ENCODE assay signal across 27 cellular contexts in genomic region chr2:180891360-180891759, GRCh38.
"Had no signal": no experiment of that assay in that cellular context is flagged by ENCODE, and none has a peak within 500 bp of the region (broad histone marks: within the 10 kb centered on the region; RNA-seq: fewer than 3 reads in every experiment).

No MANE protein-coding gene starts in this region.

- H3K36me3 ChIP-seq: stomach, suprapubic skin, thoracic aorta, thyroid gland, tibial artery, tibial nerve, transverse colon, upper lobe of left lung, upper lobe of right lung, uterus, vagina had no signal

- H3K4me3 ChIP-seq: stomach, suprapubic skin, testis, thoracic aorta, thyroid gland, tibial artery, tibial nerve, transverse colon, upper lobe of left lung, upper lobe of right lung, uterus, vagina had no signal

- DNase-seq: stimulated activated CD4-positive, alpha-beta T cell treated with anti-CD3 and anti-CD28 coated beads, Interleukin-2, amount 100 ng/mL, for 48 hours; stimulated activated CD4-positive, alpha-beta T cell treated with anti-CD3 and anti-CD28 coated beads, Interleukin-4, amount 100 ng/mL, for 1 hour; stimulated activated CD4-positive, alpha-beta T cell treated with anti-CD3 and anti-CD28 coated beads, Interleukin-4, amount 100 ng/mL, for 24 hours; stimulated activated CD4-positive, alpha-beta T cell treated with anti-CD3 and anti-CD28 coated beads, Interleukin-4, amount 100 ng/mL, for 4 hours; stimulated activated CD8-positive, alpha-beta memory T cell treated with anti-CD3 and anti-CD28 coated beads, Interleukin-4, amount 100 ng/mL, for 48 hours; stimulated activated naive B cell treated with anti-CD40 and anti-IgM and Interleukin-4, amounts not matched to agents 10 μg/mL and 1 μg/mL and 100 μg/mL, for 72 hours; stimulated activated naive CD4-positive, alpha-beta T cell; stimulated activated naive CD4-positive, alpha-beta T cell treated with Interleukin-2 at 50 U/mL for 16 hours; stimulated activated naive CD8-positive, alpha-beta T cell treated with anti-CD3 and anti-CD28 coated beads, Interleukin-15, amount 100 ng/mL, for 72 hours; stimulated activated naive CD8-positive, alpha-beta T cell treated with anti-CD3 and anti-CD28 coated beads, Interleukin-15, Interleukin-2, amounts not matched to agents 100 U/mL and 50 U/mL, for 24 hours; stomach; substantia nigra; testis; thyroid gland; tibial artery; transverse colon; trophoblast cell; upper lobe of left lung; upper lobe of right lung; uterus had no signal

- ATAC-seq: stimulated activated effector memory CD8-positive, alpha-beta T cell treated with anti-CD3 and anti-CD28 coated beads, Interleukin-12 subunit alpha, Interleukin-12 subunit beta, amount 100 ng/mL, for 72 hours; stimulated activated memory B cell treated with anti-CD40 and anti-IgM and Interleukin-4, amounts not matched to agents 10 μg/mL and 1 μg/mL and 100 μg/mL, for 72 hours; stimulated activated naive B cell treated with anti-CD40 and anti-IgM and Interleukin-4, amounts not matched to agents 10 μg/mL and 1 μg/mL and 100 μg/mL, for 72 hours; stimulated activated naive CD8-positive, alpha-beta T cell treated with anti-CD3 and anti-CD28 coated beads, Interleukin-15, amount 100 ng/mL, for 72 hours; stimulated activated naive CD8-positive, alpha-beta T cell treated with anti-CD3 and anti-CD28 coated beads, Interleukin-15, Interleukin-2, amounts not matched to agents 100 U/mL and 50 U/mL, for 24 hours; upper lobe of right lung had no signal

- H3K27ac ChIP-seq: stomach, suprapubic skin, testis, thoracic aorta, thyroid gland, tibial artery, tibial nerve, transverse colon, upper lobe of left lung, upper lobe of right lung, uterus, vagina had no signal

- H3K4me1 ChIP-seq: stomach, suprapubic skin, testis, thyroid gland, tibial artery, tibial nerve, transverse colon, upper lobe of left lung, upper lobe of right lung, uterus, vagina had no signal

- H3K27me3 ChIP-seq: stomach, suprapubic skin, testis, thyroid gland, tibial artery, tibial nerve, transverse colon, upper lobe of left lung, upper lobe of right lung, uterus, vagina had no signal

- H3K9me3 ChIP-seq: stomach, suprapubic skin, testis, thoracic aorta, thyroid gland, tibial artery, tibial nerve, transverse colon, upper lobe of left lung, upper lobe of right lung, uterus, vagina had no signal

- FAIRE-seq: urothelium cell line had no signal
